In genomic region chr7:91030680-91031079, GRCh38 we compare ENCODE assay signal across 19 cellular contexts.
DNase-seq lines count a peak whose midpoint lies in the region; TF ChIP-seq lines count a peak whose summit lies in the region.
"Had no signal": no experiment of that assay in that cellular context is flagged by ENCODE, and none has a peak within 500 bp of the region (broad histone marks: within the 10 kb centered on the region; RNA-seq: fewer than 3 reads in every experiment).

No MANE protein-coding gene starts in this region.

- H3K27ac ChIP-seq in HUES6 (ENCODE audit: low read depth, low read length), result peak overlapping the region; percentile 0; the same call in 1 of the 2 replicates

- H3K9me3 Mint-ChIP-seq in chondrocyte (ENCODE audit: low read depth), result peaks cover 4% of the 10 kb centered on the region

- H3K9ac ChIP-seq in HUES6 (ENCODE audit: low read length), result peak overlapping the region; percentile 4

- no peak for TF ChIP-seq CTCF in chondrocyte (IDR thresholded peaks at IDR 0.05)

- H3K27me3 ChIP-seq in HUES6 (ENCODE audit: control insufficient read depth, insufficient read depth, low read length), result no peaks in the 10 kb centered on the region

- no peak overlapping the region for H3K4me3 ChIP-seq in HUES6 (ENCODE audit: low read depth, low read length)
- H3K4me3 ChIP-seq: GM12878 had no signal

- H3K9me3 ChIP-seq in HUES6 (ENCODE audit: control insufficient read depth, insufficient read depth, low read depth, low read length), result no peaks in the 10 kb centered on the region

- H3K4me1 Mint-ChIP-seq in chondrocyte (ENCODE audit: low read depth), result peaks cover 27% of the 10 kb centered on the region

- no peaks in the 10 kb centered on the region for H3K27me3 Mint-ChIP-seq in chondrocyte (ENCODE audit: low read depth)
- H3K27me3 Mint-ChIP-seq: B cell had no signal

- H3K36me3 Mint-ChIP-seq in chondrocyte (ENCODE audit: low read depth), result peaks cover 3% of the 10 kb centered on the region

- no peak overlapping the region for H3K4me3 Mint-ChIP-seq in chondrocyte (ENCODE audit: unreplicated experiment)
- H3K4me3 Mint-ChIP-seq: B cell had no signal

- no peaks in the 10 kb centered on the region for H3K36me3 ChIP-seq in HUES6 (ENCODE audit: control insufficient read depth, insufficient read depth, low read length)

- DNase-seq in ELF-1 (ENCODE audit: low read depth, low spot score), result peak; percentile 46
- no peak for DNase-seq in chondrocyte (ENCODE audit: low spot score)
- DNase-seq in islet precursor cell, result peak; percentile 58
- no peak for DNase-seq in stimulated activated CD4-positive, alpha-beta T cell treated with anti-CD3 and anti-CD28 coated beads, Interleukin-4, amount 100 ng/mL, for 4 hours
- DNase-seq in SK-N-DZ (ENCODE audit: low spot score), result no peak
- no peak for DNase-seq in NCI-H748 treated with DMSO at 0.1 percent for 48 hours (lab: John Stamatoyannopoulos, UW)
- no peak for DNase-seq in mesenteric fat pad (ENCODE audit: low spot score)
- DNase-seq: COR-L47, DMS 273 treated with DMSO at 0.1 percent for 48 hours, GF-D8, GOT3, NCI-H1436, NCI-H2029, NCI-H2171 treated with DMSO at 0.1 percent for 48 hours, NCI-H446, NCI-H69 had no signal

- H3K4me1 ChIP-seq in HUES6 (ENCODE audit: control insufficient read depth, insufficient read depth, low read length), result peaks cover 34% of the 10 kb centered on the region

- peak overlapping the region; percentile 13 for H3K27ac Mint-ChIP-seq in chondrocyte (ENCODE audit: unreplicated experiment)
- H3K27ac Mint-ChIP-seq: B cell had no signal

Comparison
In these comparisons a context has a peak if more than half of its experiments do, and no peak if none do; other contexts are left out.
1. DNase-seq: peak in ELF-1 (single experiment) and islet precursor cell (single experiment); none in chondrocyte (single experiment), stimulated activated CD4-positive, alpha-beta T cell treated with anti-CD3 and anti-CD28 coated beads, Interleukin-4, amount 100 ng/mL, for 4 hours (0 of 2), SK-N-DZ (single experiment), NCI-H748 treated with DMSO at 0.1 percent for 48 hours (single experiment) and mesenteric fat pad (single experiment).